31 cellular contexts compared by ENCODE assay signal in genomic region chr19:14103310-14103709, GRCh38. TPM values are rescaled to one million over a fixed set of nuclear protein-coding genes. Genes with fewer than 3 reads are reported as not detected.
DNase-seq lines count a peak whose midpoint lies in the region; ATAC-seq, FAIRE-seq and TF ChIP-seq lines count a peak whose summit lies in the region.
"Had no signal": no experiment of that assay in that cellular context is flagged by ENCODE, and none has a peak within 500 bp of the region (broad histone marks: within the 10 kb centered on the region; RNA-seq: fewer than 3 reads in every experiment).

No MANE protein-coding gene starts in this region.

- CTCF ChIA-PET in HepG2 (lab: Yijun Ruan, JAX; ENCODE audit: low intra/inter-chr PET ratio, low total read pairs) = no interaction called here
- CTCF ChIA-PET in activated CD4-positive, alpha-beta memory T cell treated with anti-CD3 and anti-CD28 coated beads for 36 hours (lab: Charles Lee) = interaction anchor here (1.0 to 1.5 kb wide), 2 partner anchors 12 to 33 kb away, joined by 5 read pairs; partner anchors contain the start of gene ASF1B

- H3K9me3 Mint-ChIP-seq in activated CD4-positive, alpha-beta memory T cell treated with anti-CD3 and anti-CD28 coated beads for 36 hours = no peaks in the 10 kb centered on the region
- H3K9me3 Mint-ChIP-seq: activated CD4-positive, alpha-beta T cell treated with anti-CD3 and anti-CD28 coated beads, Interleukin-2, amount 10 ng/mL, durations not matched to agents 7 days and 5 days; activated naive CD4-positive, alpha-beta T cell treated with anti-CD3 and anti-CD28 coated beads, Interleukin-2, amount 10 ng/mL, durations not matched to agents 7 days and 5 days; GM23338; HFFc6; natural killer cell had no signal

- no peak overlapping the region for H3K27ac ChIP-seq in HepG2 (ENCODE audit: extremely low read length, insufficient read depth, low read length)
- H3K27ac ChIP-seq in right lobe of liver = no peak overlapping the region
- peak overlapping the region; percentile 11 to 48 for H3K27ac ChIP-seq in testis
- H3K27ac ChIP-seq: uterus, WERI-Rb-1 had no signal

- H3K4me1 Mint-ChIP-seq in activated CD4-positive, alpha-beta memory T cell treated with anti-CD3 and anti-CD28 coated beads for 36 hours (ENCODE audit: low read depth) = no peaks in the 10 kb centered on the region
- H3K4me1 Mint-ChIP-seq: activated naive CD4-positive, alpha-beta T cell treated with anti-CD3 and anti-CD28 coated beads, Interleukin-2, amount 10 ng/mL, durations not matched to agents 7 days and 5 days; GM23338; natural killer cell had no signal

- WGBS in HepG2 (ENCODE audit: low lambda C conversion rate) = 100% methylated on average over 1 of the region's 1 CpG
- WGBS in right lobe of liver (ENCODE audit: insufficient coverage, low coverage, low lambda C conversion rate, missing lambda C conversion rate) = no CpG with 5 or more reads among the region's 1 CpG
- 30 to 80% methylated on average over 1 of the region's 1 CpG for WGBS in testis, 2 donors

- no peak overlapping the region for H3K9ac ChIP-seq in HepG2 (ENCODE audit: insufficient read depth, low read depth, low read length)

- peaks cover 6% of the 10 kb centered on the region for H3K36me3 Mint-ChIP-seq in activated CD4-positive, alpha-beta memory T cell treated with anti-CD3 and anti-CD28 coated beads for 36 hours
- H3K36me3 Mint-ChIP-seq: natural killer cell had no signal

- H4K20me1 ChIP-seq in HepG2 (ENCODE audit: insufficient read depth, low read length) = no peaks in the 10 kb centered on the region

- TF ChIP-seq POLR2A in HepG2 (IDR thresholded peaks at IDR 0.05; ENCODE audit: insufficient read depth in 1 of 2, low read depth in 2 of 2, low read length in 2 of 2) = no peak
- no peak for TF ChIP-seq POLR2A in right lobe of liver (IDR thresholded peaks at IDR 0.05)
- no peak for TF ChIP-seq POLR2A in testis (IDR thresholded peaks at IDR 0.05)

- FAIRE-seq in HepG2 (lab: Jason Lieb, UNC) = no peak

- no peak overlapping the region for H3K27ac Mint-ChIP-seq in activated CD4-positive, alpha-beta memory T cell treated with anti-CD3 and anti-CD28 coated beads for 36 hours
- H3K27ac Mint-ChIP-seq: activated CD4-positive, alpha-beta T cell treated with anti-CD3 and anti-CD28 coated beads, Interleukin-2, amount 10 ng/mL, durations not matched to agents 7 days and 5 days; activated naive CD4-positive, alpha-beta T cell treated with anti-CD3 and anti-CD28 coated beads, Interleukin-2, amount 10 ng/mL, durations not matched to agents 7 days and 5 days; GM23338; HFFc6; natural killer cell had no signal

- ATAC-seq in HepG2 (peak; percentile 66), right lobe of liver (no peak)
- ATAC-seq: GM23338; natural killer cell; stimulated activated naive CD8-positive, alpha-beta T cell treated with anti-CD3 and anti-CD28 coated beads, Interleukin-15, Interleukin-2, amounts not matched to agents 100 U/mL and 50 U/mL, for 24 hours had no signal

- TF ChIP-seq CTCF in HepG2 (CRISPR knock-in tag; IDR thresholded peaks at IDR 0.05) (no peak), right lobe of liver (IDR thresholded peaks at IDR 0.05) (no peak), testis (IDR thresholded peaks at IDR 0.05) (no peak)

- POLR2A ChIA-PET in HepG2 (lab: Yijun Ruan, JAX) = interaction anchor here (0.6 kb wide), 1 partner anchor 1018 kb away, joined by 3 read pairs; no protein-coding TSS in a partner anchor
- POLR2A ChIA-PET in activated CD4-positive, alpha-beta memory T cell treated with anti-CD3 and anti-CD28 coated beads for 36 hours (lab: Charles Lee) = no interaction called here

- no TSS peak for BruUV-seq in HepG2 (replicated peaks; lab: Mats Ljungman, UMichigan)

- TF ChIP-seq EP300 in HepG2 (IDR thresholded peaks at IDR 0.05; ENCODE audit: low read depth in 2 of 2, low read length in 2 of 2) (no peak), HepG2 (CRISPR knock-in tag; IDR thresholded peaks at IDR 0.05; ENCODE audit: borderline replicate concordance) (no peak)

- in situ Hi-C loops in HepG2 (cut with HindIII; ENCODE audit: extremely low pct_ligation_motif_present, low pct_unique_long_range_greater_than_20kb) = no loop called here

- DNase-seq in HepG2 (ENCODE audit: low spot score) (no peak), right lobe of liver (no peak), RPMI8226 (peak; percentile 89), testis (no peak), HK-2 (ENCODE audit: unreplicated experiment) (no peak)
- DNase-seq in activated CD4-positive, alpha-beta memory T cell treated with anti-CD3 and anti-CD28 coated beads for 36 hours = no peak
- DNase-seq: activated CD4-positive, alpha-beta T cell treated with anti-CD3 and anti-CD28 coated beads, Interleukin-2, amount 10 ng/mL, durations not matched to agents 7 days and 5 days; activated CD8-positive, alpha-beta memory T cell treated with anti-CD3 and anti-CD28 coated beads, Interleukin-2, amount 50 U/mL, for 4 hours; activated naive CD4-positive, alpha-beta T cell treated with anti-CD3 and anti-CD28 coated beads, Interleukin-2, amount 10 ng/mL, durations not matched to agents 7 days and 5 days; amniotic stem cell; Caco-2; HFFc6; islet precursor cell; natural killer cell; NCI-H1105; NCI-H187 treated with DMSO at 0.1 percent for 48 hours; NCI-H2171 treated with DMSO at 0.1 percent for 48 hours; NCI-H510A treated with DMSO at 0.1 percent for 48 hours; occipital lobe; PC-9; SIG-M5; stimulated activated naive CD8-positive, alpha-beta T cell treated with anti-CD3 and anti-CD28 coated beads, Interleukin-15, Interleukin-2, amounts not matched to agents 100 U/mL and 50 U/mL, for 24 hours; T1000; uterus; WERI-Rb-1 had no signal

- H3K4me2 ChIP-seq in HepG2 (ENCODE audit: low read depth, low read length) = no peak overlapping the region
- H3K4me2 ChIP-seq: BLaER1 treated with 17β-estradiol and CSF1 and Interleukin-3, amounts not matched to agents 10 nM and 100 nM; GM23338; PC-9 had no signal

- H3K4me3 ChIP-seq in HepG2 (replicated peaks in 1 of 3; ENCODE audit: insufficient read depth in 1 of 3, low read depth in 2 of 3, low read length in 3 of 3) = no peak overlapping the region
- no peak overlapping the region for H3K4me3 ChIP-seq in right lobe of liver
- H3K4me3 ChIP-seq in testis = no peak overlapping the region
- H3K4me3 ChIP-seq: BLaER1 treated with 17β-estradiol and CSF1 and Interleukin-3, amounts not matched to agents 10 nM and 100 nM; GM23338; PC-9; uterus had no signal

- intact Hi-C loops in HepG2 (cut with micrococcal nuclease; ENCODE audit: unreplicated experiment) (no loop called here), right lobe of liver (cut with DNase I) (no loop called here), testis (cut with DNase I; ENCODE audit: low total_unique reads) (no loop called here)
- intact Hi-C loops in activated CD4-positive, alpha-beta memory T cell treated with anti-CD3 and anti-CD28 coated beads for 36 hours (cut with micrococcal nuclease) = no loop called here

- H3K27me3 Mint-ChIP-seq in activated CD4-positive, alpha-beta memory T cell treated with anti-CD3 and anti-CD28 coated beads for 36 hours = no peaks in the 10 kb centered on the region
- H3K27me3 Mint-ChIP-seq: activated CD4-positive, alpha-beta T cell treated with anti-CD3 and anti-CD28 coated beads, Interleukin-2, amount 10 ng/mL, durations not matched to agents 7 days and 5 days; activated naive CD4-positive, alpha-beta T cell treated with anti-CD3 and anti-CD28 coated beads, Interleukin-2, amount 10 ng/mL, durations not matched to agents 7 days and 5 days had no signal

- H3K4me3 Mint-ChIP-seq in activated CD4-positive, alpha-beta memory T cell treated with anti-CD3 and anti-CD28 coated beads for 36 hours = no peak overlapping the region
- H3K4me3 Mint-ChIP-seq: activated CD4-positive, alpha-beta T cell treated with anti-CD3 and anti-CD28 coated beads, Interleukin-2, amount 10 ng/mL, durations not matched to agents 7 days and 5 days; activated naive CD4-positive, alpha-beta T cell treated with anti-CD3 and anti-CD28 coated beads, Interleukin-2, amount 10 ng/mL, durations not matched to agents 7 days and 5 days; GM23338; HFFc6; natural killer cell had no signal

- no peaks in the 10 kb centered on the region for H3K79me2 ChIP-seq in HepG2 (ENCODE audit: insufficient read depth, low read length)

- H3K4me1 ChIP-seq in HepG2 (ENCODE audit: insufficient read depth, low read length) = no peaks in the 10 kb centered on the region
- no peaks in the 10 kb centered on the region for H3K4me1 ChIP-seq in right lobe of liver
- H3K4me1 ChIP-seq in testis = peaks cover 9% of the 10 kb centered on the region
- H3K4me1 ChIP-seq: Caco-2, uterus had no signal

- no peak for TF ChIP-seq RAD21 in HepG2 (CRISPR knock-in tag; IDR thresholded peaks at IDR 0.05)

- H3K9me3 ChIP-seq in HepG2 (ENCODE audit: low read length) (no peaks in the 10 kb centered on the region), right lobe of liver (no peaks in the 10 kb centered on the region), testis (no peaks in the 10 kb centered on the region)
- H3K9me3 ChIP-seq: BLaER1 treated with 17β-estradiol and CSF1 and Interleukin-3, amounts not matched to agents 10 nM and 100 nM; Caco-2; uterus had no signal

- H3K36me3 ChIP-seq in HepG2 (replicated peaks in 1 of 2; ENCODE audit: control insufficient read depth in 1 of 2, insufficient read depth in 2 of 2, low read length in 2 of 2) = peaks cover 7 to 21% of the 10 kb centered on the region in 2 experiments
- peaks cover 0 to 60% (median 25%) of the 10 kb centered on the region in 4 donors for H3K36me3 ChIP-seq in right lobe of liver
- H3K36me3 ChIP-seq in testis (ENCODE audit: low read depth, missing control alignments) = no peaks in the 10 kb centered on the region
- H3K36me3 ChIP-seq: uterus had no signal

- no peak overlapping the region for H2AFZ ChIP-seq in HepG2 (ENCODE audit: low read length)
- H2AFZ ChIP-seq: GM23338, PC-9 had no signal

- no peaks in the 10 kb centered on the region for H3K27me3 ChIP-seq in HepG2 (ENCODE audit: control insufficient read depth in 1 of 2, insufficient read depth in 2 of 2, low read length in 2 of 2)
- no peaks in the 10 kb centered on the region for H3K27me3 ChIP-seq in right lobe of liver
- H3K27me3 ChIP-seq in testis = no peaks in the 10 kb centered on the region
- H3K27me3 ChIP-seq: BLaER1 treated with 17β-estradiol and CSF1 and Interleukin-3, amounts not matched to agents 10 nM and 100 nM; uterus had no signal

RNA-seq across cellular contexts. Expression of gene SAMD1, which starts 12.8 kb away (rescaled TPM):
- total RNA-seq in HepG2 (2016; rRNA removed; fragmentation: Illumina TruSeq; extraction: Trizol) (27.0 and 45.0 TPM in 2 replicates), right lobe of liver (10 to 100 TPM in 5 of 6 experiments, 1 to 10 TPM in 1; 10.0 to 25.3 (median 15.6) TPM), testis (10 to 100 TPM; 50.6 to 72.9 TPM)
- total RNA-seq in HepG2 (2016; cell fraction: cytosol; rRNA removed; fragmentation: Illumina TruSeq; extraction: Trizol; ENCODE audit: low read depth) = 16.3 and 17.4 TPM in 2 replicates
- 26.7 and 42.1 TPM in 2 replicates for total RNA-seq in HepG2 (2016; cell fraction: insoluble cytoplasmic fraction; rRNA removed; fragmentation: Illumina TruSeq; extraction: Trizol)
- 41.7 and 44.3 TPM in 2 replicates for total RNA-seq in HepG2 (2016; cell fraction: membrane; rRNA removed; fragmentation: Illumina TruSeq; extraction: Trizol)
- total RNA-seq in HepG2 (2016; cell fraction: nucleus; rRNA removed; fragmentation: Illumina TruSeq; extraction: Trizol) = 16.8 and 22.1 TPM in 2 replicates
- polyA plus RNA-seq in HepG2 (2011; rRNA removed) (17.5 and 18.9 TPM in 2 replicates), testis (ENCODE audit: insufficient read depth, low read depth, low replicate concordance) (34.0 TPM)
- 15.2 and 23.1 TPM in 2 replicates for polyA plus RNA-seq in HepG2 (2011; cell fraction: cytosol; rRNA removed)
- polyA plus RNA-seq in HepG2 (2011; cell fraction: nucleus; rRNA removed) = 29.2 and 34.6 TPM in 2 replicates
- 20.9 and 23.9 TPM in 2 replicates for polyA plus RNA-seq in HepG2 (2012)
- polyA plus RNA-seq in HepG2 (2016; cell fraction: cytosol; fragmentation: Illumina TruSeq; extraction: Trizol; ENCODE audit: low read depth) = 25.4 and 28.8 TPM in 2 replicates
- polyA plus RNA-seq in HepG2 (2016; cell fraction: insoluble cytoplasmic fraction; fragmentation: Illumina TruSeq; extraction: Trizol; ENCODE audit: low read depth) = 41.5 and 54.0 TPM in 2 replicates
- polyA plus RNA-seq in HepG2 (2016; cell fraction: membrane; fragmentation: Illumina TruSeq; extraction: Trizol; ENCODE audit: low read depth) = 47.7 and 54.2 TPM in 2 replicates
- polyA plus RNA-seq in HepG2 (2016; cell fraction: nucleus; fragmentation: Illumina TruSeq; extraction: Trizol; ENCODE audit: insufficient read depth, low read depth) = 48.4 and 51.7 TPM in 2 replicates
- polyA minus RNA-seq in HepG2 (2011; rRNA and poly(A)+ RNA removed; ENCODE audit: low replicate concordance) = 19.3 and 29.7 TPM in 2 replicates
- 18.1 and 18.2 TPM in 2 replicates for polyA minus RNA-seq in HepG2 (2011; cell fraction: cytosol; rRNA and poly(A)+ RNA removed)
- polyA minus RNA-seq in HepG2 (2011; cell fraction: nucleus; rRNA and poly(A)+ RNA removed) = 3.5 and 5.5 TPM in 2 replicates
- total RNA-seq in activated CD4-positive, alpha-beta memory T cell treated with anti-CD3 and anti-CD28 coated beads for 36 hours = 10 to 100 TPM; 74.5 to 77.6 TPM

RNA-seq across cellular contexts. Expression of gene PRKACA, which starts 14.3 kb away (rescaled TPM):
- total RNA-seq in HepG2 (2016; rRNA removed; fragmentation: Illumina TruSeq; extraction: Trizol) (11.0 and 14.0 TPM in 2 replicates), right lobe of liver (10 to 100 TPM; 54.8 to 87.5 (median 63.1) TPM), testis (100 to 1,000 TPM; 114 to 116 TPM)
- 20.4 and 21.6 TPM in 2 replicates for total RNA-seq in HepG2 (2016; cell fraction: cytosol; rRNA removed; fragmentation: Illumina TruSeq; extraction: Trizol; ENCODE audit: low read depth)
- total RNA-seq in HepG2 (2016; cell fraction: insoluble cytoplasmic fraction; rRNA removed; fragmentation: Illumina TruSeq; extraction: Trizol) = 10.4 and 13.7 TPM in 2 replicates
- 56.9 and 57.5 TPM in 2 replicates for total RNA-seq in HepG2 (2016; cell fraction: membrane; rRNA removed; fragmentation: Illumina TruSeq; extraction: Trizol)
- total RNA-seq in HepG2 (2016; cell fraction: nucleus; rRNA removed; fragmentation: Illumina TruSeq; extraction: Trizol) = 13.6 and 18.3 TPM in 2 replicates
- polyA plus RNA-seq in HepG2 (2011; rRNA removed) (18.2 and 22.9 TPM in 2 replicates), testis (ENCODE audit: insufficient read depth, low read depth, low replicate concordance) (203 TPM)
- polyA plus RNA-seq in HepG2 (2011; cell fraction: cytosol; rRNA removed) = 19.3 and 19.7 TPM in 2 replicates
- polyA plus RNA-seq in HepG2 (2011; cell fraction: nucleus; rRNA removed) = 23.6 and 27.0 TPM in 2 replicates
- 29.4 and 35.6 TPM in 2 replicates for polyA plus RNA-seq in HepG2 (2012)
- 60.1 and 74.1 TPM in 2 replicates for polyA plus RNA-seq in HepG2 (2016; cell fraction: cytosol; fragmentation: Illumina TruSeq; extraction: Trizol; ENCODE audit: low read depth)
- 43.2 and 60.0 TPM in 2 replicates for polyA plus RNA-seq in HepG2 (2016; cell fraction: insoluble cytoplasmic fraction; fragmentation: Illumina TruSeq; extraction: Trizol; ENCODE audit: low read depth)
- polyA plus RNA-seq in HepG2 (2016; cell fraction: membrane; fragmentation: Illumina TruSeq; extraction: Trizol; ENCODE audit: low read depth) = 115 and 118 TPM in 2 replicates
- 46.7 and 48.9 TPM in 2 replicates for polyA plus RNA-seq in HepG2 (2016; cell fraction: nucleus; fragmentation: Illumina TruSeq; extraction: Trizol; ENCODE audit: insufficient read depth, low read depth)
- 29.2 and 31.4 TPM in 2 replicates for polyA minus RNA-seq in HepG2 (2011; rRNA and poly(A)+ RNA removed; ENCODE audit: low replicate concordance)
- 9.8 and 16.4 TPM in 2 replicates for polyA minus RNA-seq in HepG2 (2011; cell fraction: cytosol; rRNA and poly(A)+ RNA removed)
- 9.5 and 17.2 TPM in 2 replicates for polyA minus RNA-seq in HepG2 (2011; cell fraction: nucleus; rRNA and poly(A)+ RNA removed)
- 10 to 100 TPM; 64.3 to 65.6 TPM for total RNA-seq in activated CD4-positive, alpha-beta memory T cell treated with anti-CD3 and anti-CD28 coated beads for 36 hours

RNA-seq across cellular contexts. Expression of gene C19orf67, which starts 17.7 kb away (rescaled TPM):
- total RNA-seq in HepG2 (2016; rRNA removed; fragmentation: Illumina TruSeq; extraction: Trizol) = 0.11 TPM in 1 of 2 replicates, not detected in the other
- total RNA-seq in HepG2 (2016; cell fraction: cytosol; rRNA removed; fragmentation: Illumina TruSeq; extraction: Trizol; ENCODE audit: low read depth) = not detected in 2 replicates
- total RNA-seq in HepG2 (2016; cell fraction: insoluble cytoplasmic fraction; rRNA removed; fragmentation: Illumina TruSeq; extraction: Trizol) = not detected in 2 replicates
- not detected in 2 replicates for total RNA-seq in HepG2 (2016; cell fraction: membrane; rRNA removed; fragmentation: Illumina TruSeq; extraction: Trizol)
- total RNA-seq in HepG2 (2016; cell fraction: nucleus; rRNA removed; fragmentation: Illumina TruSeq; extraction: Trizol) = 0.66 TPM in 1 of 2 replicates, not detected in the other
- polyA plus RNA-seq in HepG2 (2011; rRNA removed) = 0.32 and 0.69 TPM in 2 replicates
- 0.22 and 0.56 TPM in 2 replicates for polyA plus RNA-seq in HepG2 (2011; cell fraction: cytosol; rRNA removed)
- polyA plus RNA-seq in HepG2 (2011; cell fraction: nucleus; rRNA removed) = 3.7 and 5.8 TPM in 2 replicates
- 0.12 and 0.36 TPM in 2 replicates for polyA plus RNA-seq in HepG2 (2012)
- not detected in 2 replicates for polyA plus RNA-seq in HepG2 (2016; cell fraction: cytosol; fragmentation: Illumina TruSeq; extraction: Trizol; ENCODE audit: low read depth)
- polyA plus RNA-seq in HepG2 (2016; cell fraction: insoluble cytoplasmic fraction; fragmentation: Illumina TruSeq; extraction: Trizol; ENCODE audit: low read depth) = not detected in 2 replicates
- polyA plus RNA-seq in HepG2 (2016; cell fraction: membrane; fragmentation: Illumina TruSeq; extraction: Trizol; ENCODE audit: low read depth) = not detected in 2 replicates
- polyA plus RNA-seq in HepG2 (2016; cell fraction: nucleus; fragmentation: Illumina TruSeq; extraction: Trizol; ENCODE audit: insufficient read depth, low read depth) = not detected in 2 replicates
- polyA minus RNA-seq in HepG2 (2011; rRNA and poly(A)+ RNA removed; ENCODE audit: low replicate concordance) = 0.21 and 0.56 TPM in 2 replicates
- polyA minus RNA-seq in HepG2 (2011; cell fraction: cytosol; rRNA and poly(A)+ RNA removed) = 0.40 TPM in 1 of 2 replicates, not detected in the other
- polyA minus RNA-seq in HepG2 (2011; cell fraction: nucleus; rRNA and poly(A)+ RNA removed) = 1.0 and 1.1 TPM in 2 replicates
- total RNA-seq in right lobe of liver = under 1 TPM in 1 of 6 experiments, not detected in 5; 0.27 TPM
- 10 to 100 TPM in 1 of 2 donors, 1 to 10 TPM in 1; 5.0 to 12.7 TPM for total RNA-seq in testis
- 12.6 TPM for polyA plus RNA-seq in testis (ENCODE audit: insufficient read depth, low read depth, low replicate concordance)
- total RNA-seq in activated CD4-positive, alpha-beta memory T cell treated with anti-CD3 and anti-CD28 coated beads for 36 hours = not detected
- total RNA-seq: activated CD4-positive, alpha-beta T cell treated with anti-CD3 and anti-CD28 coated beads, Interleukin-2, amount 10 ng/mL, durations not matched to agents 7 days and 5 days; Caco-2; Daoy; glomerular endothelial cell; GM23338; HFFc6; lower leg skin; occipital lobe; PC-9; skeletal muscle tissue had no signal
- polyA plus RNA-seq: GM23338 had no signal

RNA-seq across cellular contexts. Expression of gene MISP3, which starts 30.7 kb away (rescaled TPM):
- total RNA-seq in HepG2 (2016; rRNA removed; fragmentation: Illumina TruSeq; extraction: Trizol) = 5.2 and 5.4 TPM in 2 replicates
- 2.1 and 3.4 TPM in 2 replicates for total RNA-seq in HepG2 (2016; cell fraction: cytosol; rRNA removed; fragmentation: Illumina TruSeq; extraction: Trizol; ENCODE audit: low read depth)
- total RNA-seq in HepG2 (2016; cell fraction: insoluble cytoplasmic fraction; rRNA removed; fragmentation: Illumina TruSeq; extraction: Trizol) = 3.9 and 5.8 TPM in 2 replicates
- total RNA-seq in HepG2 (2016; cell fraction: membrane; rRNA removed; fragmentation: Illumina TruSeq; extraction: Trizol) = 2.8 and 4.8 TPM in 2 replicates
- total RNA-seq in HepG2 (2016; cell fraction: nucleus; rRNA removed; fragmentation: Illumina TruSeq; extraction: Trizol) = 3.2 and 5.3 TPM in 2 replicates
- 2.5 and 3.4 TPM in 2 replicates for polyA plus RNA-seq in HepG2 (2011; rRNA removed)
- polyA plus RNA-seq in HepG2 (2011; cell fraction: cytosol; rRNA removed) = 1.6 and 2.3 TPM in 2 replicates
- polyA plus RNA-seq in HepG2 (2011; cell fraction: nucleus; rRNA removed) = 13.3 and 13.7 TPM in 2 replicates
- 5.5 and 5.6 TPM in 2 replicates for polyA plus RNA-seq in HepG2 (2012)
- 2.9 and 4.0 TPM in 2 replicates for polyA plus RNA-seq in HepG2 (2016; cell fraction: cytosol; fragmentation: Illumina TruSeq; extraction: Trizol; ENCODE audit: low read depth)
- polyA plus RNA-seq in HepG2 (2016; cell fraction: insoluble cytoplasmic fraction; fragmentation: Illumina TruSeq; extraction: Trizol; ENCODE audit: low read depth) = 7.1 and 9.0 TPM in 2 replicates
- polyA plus RNA-seq in HepG2 (2016; cell fraction: membrane; fragmentation: Illumina TruSeq; extraction: Trizol; ENCODE audit: low read depth) = 3.4 and 4.4 TPM in 2 replicates
- polyA plus RNA-seq in HepG2 (2016; cell fraction: nucleus; fragmentation: Illumina TruSeq; extraction: Trizol; ENCODE audit: insufficient read depth, low read depth) = 11.3 and 12.7 TPM in 2 replicates
- 0.12 and 1.1 TPM in 2 replicates for polyA minus RNA-seq in HepG2 (2011; rRNA and poly(A)+ RNA removed; ENCODE audit: low replicate concordance)
- polyA minus RNA-seq in HepG2 (2011; cell fraction: cytosol; rRNA and poly(A)+ RNA removed) = 0.79 and 1.1 TPM in 2 replicates
- 1.1 and 1.3 TPM in 2 replicates for polyA minus RNA-seq in HepG2 (2011; cell fraction: nucleus; rRNA and poly(A)+ RNA removed)
- total RNA-seq in right lobe of liver = 10 to 100 TPM in 1 of 6 experiments, 1 to 10 TPM in 5; 3.6 to 12.0 (median 6.1) TPM
- 1 to 10 TPM; 4.2 to 7.2 TPM for total RNA-seq in testis
- 0.76 TPM for polyA plus RNA-seq in testis (ENCODE audit: insufficient read depth, low read depth, low replicate concordance)
- total RNA-seq in activated CD4-positive, alpha-beta memory T cell treated with anti-CD3 and anti-CD28 coated beads for 36 hours = 1 to 10 TPM; 2.4 to 2.5 TPM
- total RNA-seq: skeletal muscle tissue had no signal

RNA-seq across cellular contexts. Expression of gene ASF1B, which starts 33.1 kb away (rescaled TPM):
- total RNA-seq in HepG2 (2016; rRNA removed; fragmentation: Illumina TruSeq; extraction: Trizol) (21.9 and 24.8 TPM in 2 replicates), right lobe of liver (1 to 10 TPM in 2 of 6 experiments, under 1 TPM in 4; 0.24 to 5.3 (median 0.61) TPM), testis (10 to 100 TPM; 31.5 to 52.7 TPM)
- total RNA-seq in HepG2 (2016; cell fraction: cytosol; rRNA removed; fragmentation: Illumina TruSeq; extraction: Trizol; ENCODE audit: low read depth) = 5.9 and 6.4 TPM in 2 replicates
- 20.5 and 24.8 TPM in 2 replicates for total RNA-seq in HepG2 (2016; cell fraction: insoluble cytoplasmic fraction; rRNA removed; fragmentation: Illumina TruSeq; extraction: Trizol)
- 12.0 and 14.5 TPM in 2 replicates for total RNA-seq in HepG2 (2016; cell fraction: membrane; rRNA removed; fragmentation: Illumina TruSeq; extraction: Trizol)
- 10.3 and 10.5 TPM in 2 replicates for total RNA-seq in HepG2 (2016; cell fraction: nucleus; rRNA removed; fragmentation: Illumina TruSeq; extraction: Trizol)
- polyA plus RNA-seq in HepG2 (2011; rRNA removed) (14.8 and 18.2 TPM in 2 replicates), testis (ENCODE audit: insufficient read depth, low read depth, low replicate concordance) (55.2 TPM)
- polyA plus RNA-seq in HepG2 (2011; cell fraction: cytosol; rRNA removed) = 13.8 and 19.3 TPM in 2 replicates
- polyA plus RNA-seq in HepG2 (2011; cell fraction: nucleus; rRNA removed) = 4.3 and 6.8 TPM in 2 replicates
- 6.4 and 10.7 TPM in 2 replicates for polyA plus RNA-seq in HepG2 (2012)
- polyA plus RNA-seq in HepG2 (2016; cell fraction: cytosol; fragmentation: Illumina TruSeq; extraction: Trizol; ENCODE audit: low read depth) = 4.1 TPM in 2 replicates
- 26.0 and 31.2 TPM in 2 replicates for polyA plus RNA-seq in HepG2 (2016; cell fraction: insoluble cytoplasmic fraction; fragmentation: Illumina TruSeq; extraction: Trizol; ENCODE audit: low read depth)
- polyA plus RNA-seq in HepG2 (2016; cell fraction: membrane; fragmentation: Illumina TruSeq; extraction: Trizol; ENCODE audit: low read depth) = 9.5 and 9.9 TPM in 2 replicates
- 24.7 and 25.7 TPM in 2 replicates for polyA plus RNA-seq in HepG2 (2016; cell fraction: nucleus; fragmentation: Illumina TruSeq; extraction: Trizol; ENCODE audit: insufficient read depth, low read depth)
- 16.4 and 182 TPM in 2 replicates for polyA minus RNA-seq in HepG2 (2011; rRNA and poly(A)+ RNA removed; ENCODE audit: low replicate concordance)
- 8.5 and 13.4 TPM in 2 replicates for polyA minus RNA-seq in HepG2 (2011; cell fraction: cytosol; rRNA and poly(A)+ RNA removed)
- polyA minus RNA-seq in HepG2 (2011; cell fraction: nucleus; rRNA and poly(A)+ RNA removed) = 3.2 and 3.4 TPM in 2 replicates
- total RNA-seq in activated CD4-positive, alpha-beta memory T cell treated with anti-CD3 and anti-CD28 coated beads for 36 hours = 10 to 100 TPM; 67.7 to 70.8 TPM

Comparison
In these comparisons a context has a peak if more than half of its experiments do, and no peak if none do; other contexts are left out.
1. H3K27ac ChIP-seq: peak in testis (2 of 2); none in HepG2 (single experiment) and right lobe of liver (0 of 3).